ENCODE assay signal across 10 cellular contexts in the genomic region with DNA sequence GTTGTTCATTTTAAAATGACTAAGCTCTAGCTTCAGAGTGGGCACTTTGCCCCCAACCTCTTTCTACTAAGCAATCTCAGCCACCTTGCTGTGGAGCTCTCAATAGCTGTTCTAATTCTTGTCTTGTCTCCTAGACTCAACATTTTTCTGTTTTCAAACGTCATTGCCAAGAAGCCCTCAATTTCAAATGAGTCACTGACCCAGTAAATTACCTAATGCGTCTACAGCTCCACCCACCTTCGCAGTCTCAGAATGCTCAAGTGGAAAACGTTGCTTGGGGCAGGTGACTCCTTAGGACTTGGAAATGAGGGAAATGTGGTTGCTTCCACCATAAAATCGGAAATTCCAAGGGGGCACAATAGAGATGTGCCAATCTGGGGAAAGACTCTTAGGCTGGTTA. TPM values are rescaled to one million over a fixed set of nuclear protein-coding genes. Genes with fewer than 3 reads are reported as not detected.
A peak's percentile ranks its signal among the peaks of the same experiment; 100 is the strongest.
DNase-seq lines count a peak whose midpoint lies in the region; ATAC-seq and TF ChIP-seq lines count a peak whose summit lies in the region.
"Had no signal": no experiment of that assay in that cellular context is flagged by ENCODE, and none has a peak within 500 bp of the region (broad histone marks: within the 10 kb centered on the region; RNA-seq: fewer than 3 reads in every experiment).

No MANE protein-coding gene starts in this region.

- H3K36me3 ChIP-seq in GM23248 (ENCODE audit: low read depth) (no peaks in the 10 kb centered on the region), osteoblast (ENCODE audit: insufficient read depth, low read length) (no peaks in the 10 kb centered on the region)

- no peak overlapping the region for H3K4me2 ChIP-seq in GM23248 (ENCODE audit: unreplicated experiment)
- H3K4me2 ChIP-seq in osteoblast (ENCODE audit: insufficient read depth, low read length), result no peak overlapping the region

- H3K9me3 ChIP-seq in GM23248 (ENCODE audit: low read depth) (no peaks in the 10 kb centered on the region), osteoblast (ENCODE audit: low read depth, low read length) (no peaks in the 10 kb centered on the region)

- no peaks in the 10 kb centered on the region for H4K20me1 ChIP-seq in GM23248 (ENCODE audit: insufficient read depth)
- no peaks in the 10 kb centered on the region for H4K20me1 ChIP-seq in osteoblast (ENCODE audit: insufficient read depth, low read length)

- no peaks in the 10 kb centered on the region for H3F3A ChIP-seq in GM23248 (ENCODE audit: insufficient read depth)

- 32 to 45% methylated on average over 5 of the region's 5 CpGs for WGBS in GM23248 (ENCODE audit: low coverage in 1 of 2, low lambda C conversion rate in 2 of 2, missing lambda C conversion rate in 2 of 2), 2 experiments

- H3K4me3 ChIP-seq in GM23248 (no peak overlapping the region), NB4 (ENCODE audit: low read depth, low read length) (no peak overlapping the region), epithelial cell of proximal tubule (ENCODE audit: low read depth, low read length) (no peak overlapping the region), osteoblast (ENCODE audit: insufficient read depth, low read length) (no peak overlapping the region)

- no peak for TF ChIP-seq POLR2A in NB4 (IDR thresholded peaks at IDR 0.05; ENCODE audit: extremely low read depth, insufficient read length)

- in situ Hi-C loops in GM23248 (cut with MboI), result no loop called here

- H3K9me2 ChIP-seq in GM23248 (ENCODE audit: insufficient read depth), result no peaks in the 10 kb centered on the region

- H2AFZ ChIP-seq in GM23248 (no peak overlapping the region), osteoblast (ENCODE audit: low read length) (no peak overlapping the region)

- H3K4me1 ChIP-seq in GM23248 (ENCODE audit: insufficient read depth), result no peaks in the 10 kb centered on the region
- H3K4me1 ChIP-seq in osteoblast (ENCODE audit: insufficient read depth, low read length), result peaks cover 8% of the 10 kb centered on the region

- TF ChIP-seq CTCF in NB4 (IDR thresholded peaks at IDR 0.05; ENCODE audit: low read depth, low read length) (no peak), epithelial cell of proximal tubule (conservative IDR thresholded peaks at IDR 0.05; ENCODE audit: low read depth, low read length) (no peak), osteoblast (IDR thresholded peaks at IDR 0.05; ENCODE audit: extremely low read depth, low read depth, low read length) (no peak)

- ATAC-seq in left ventricle myocardium superior (no peak), HG02884 (IDR thresholded peaks at IDR 0.05; ENCODE audit: unreplicated experiment) (no peak)

- H3K79me2 ChIP-seq in GM23248 (ENCODE audit: insufficient read depth) (no peaks in the 10 kb centered on the region), osteoblast (ENCODE audit: insufficient read depth, low read length) (no peaks in the 10 kb centered on the region)

- intact Hi-C loops in left ventricle myocardium superior (cut with micrococcal nuclease), result no loop called here

- H3K27ac ChIP-seq in GM23248, result no peak overlapping the region
- H3K27ac ChIP-seq in osteoblast (ENCODE audit: low read depth, low read length), result no peak overlapping the region

- no peak overlapping the region for H3K9ac ChIP-seq in GM23248

- DNase-seq in GM23248 (peak; percentile 57), NB4 (ENCODE audit: low read depth) (peak; percentile 6), epithelial cell of proximal tubule (ENCODE audit: low read depth) (peak; percentile 78), osteoblast (ENCODE audit: insufficient read length, low spot score, missing footprints) (peak; percentile 51), left ventricle myocardium superior (no peak), NCI-H128 (lab: John Stamatoyannopoulos, UW; ENCODE audit: unreplicated experiment) (no peak), NCI-H345 treated with DMSO at 0.1 percent for 48 hours (lab: John Stamatoyannopoulos, UW; ENCODE audit: unreplicated experiment) (no peak)
- DNase-seq: effector memory CD4-positive, alpha-beta T cell; NCI-H1105 had no signal

- H3K27me3 ChIP-seq in GM23248 (replicated peaks; ENCODE audit: insufficient read depth) (peaks cover 20% of the 10 kb centered on the region), osteoblast (ENCODE audit: insufficient read depth, low read length) (peaks cover 6% of the 10 kb centered on the region)

RNA-seq across cellular contexts. Expression of gene ING2, which starts 59.0 kb away (rescaled TPM):
- 6.4 and 12.2 TPM in 2 replicates for total RNA-seq in GM23248 (2014; rRNA removed; shearing (Covaris generic))
- polyA plus RNA-seq in GM23248 (2016; fragmentation: Nextera tagmentation; extraction: Ambion mirVana), result 20.5 and 22.8 TPM in 2 replicates
- total RNA-seq in epithelial cell of proximal tubule (10.7 and 32.4 TPM in 2 replicates), osteoblast (6.2 and 8.0 TPM in 2 replicates), left ventricle myocardium superior (6.3 TPM)

Comparison
In these comparisons a context has a peak if more than half of its experiments do, and no peak if none do; other contexts are left out.
1. DNase-seq: peak in GM23248 (single experiment), NB4 (single experiment), epithelial cell of proximal tubule (single experiment) and osteoblast (single experiment); none in left ventricle myocardium superior (single experiment), NCI-H128 (single experiment) and NCI-H345 treated with DMSO at 0.1 percent for 48 hours (single experiment).